ENCODE assay signal across 26 cellular contexts in genomic region chr6:143160439-143161220, GRCh38.
DNase-seq lines count a peak whose midpoint lies in the region; ATAC-seq and TF ChIP-seq lines count a peak whose summit lies in the region.
"Had no signal": no experiment of that assay in that cellular context is flagged by ENCODE, and none has a peak within 500 bp of the region (broad histone marks: within the 10 kb centered on the region; RNA-seq: fewer than 3 reads in every experiment).

No MANE protein-coding gene starts in this region.

- peak overlapping the region; percentile 58 for H3K27ac ChIP-seq in psoas muscle
- H3K27ac ChIP-seq: BLaER1, esophagus muscularis mucosa, hepatocyte, right lobe of liver had no signal

- CTCF ChIA-PET in activated CD4-positive, alpha-beta T cell treated with anti-CD3 and anti-CD28 coated beads for 36 hours (lab: Charles Lee), result interaction anchor here (0.6 to 1.2 kb wide), 2 partner anchors 15 to 111 kb away, joined by 3 to 4 read pairs; no protein-coding TSS in a partner anchor
- CTCF ChIA-PET in activated CD8-positive, alpha-beta memory T cell treated with anti-CD3 and anti-CD28 coated beads, Interleukin-2, amount 10 ng/mL, durations not matched to agents 7 days and 5 days (lab: Charles Lee), result no interaction called here

- TF ChIP-seq CTCF in HFFc6 (IDR thresholded peaks at IDR 0.05), result no peak
- no peak for TF ChIP-seq CTCF in fibroblast of mammary gland (conservative IDR thresholded peaks at IDR 0.05; ENCODE audit: control insufficient read depth, insufficient read depth, low read depth, low read length)
- TF ChIP-seq CTCF in psoas muscle (IDR thresholded peaks at IDR 0.05), result peak; percentile 17

- intact Hi-C loops in psoas muscle (cut with DNase I), result loop anchor here (1.0 to 10.0 kb wide), 4 partner anchors 56 to 99 kb away; no protein-coding TSS in a partner anchor
- intact Hi-C loops in activated CD4-positive, alpha-beta T cell treated with anti-CD3 and anti-CD28 coated beads for 36 hours (cut with DNase I, micrococcal nuclease), result no loop called here

- peaks cover 13% of the 10 kb centered on the region for H3K36me3 Mint-ChIP-seq in HFFc6 (ENCODE audit: low read depth)
- peaks cover 5% of the 10 kb centered on the region for H3K36me3 Mint-ChIP-seq in activated CD4-positive, alpha-beta T cell treated with anti-CD3 and anti-CD28 coated beads for 36 hours (ENCODE audit: low read depth)
- H3K36me3 Mint-ChIP-seq in activated CD8-positive, alpha-beta memory T cell treated with anti-CD3 and anti-CD28 coated beads, Interleukin-2, amount 10 ng/mL, durations not matched to agents 7 days and 5 days, result no peaks in the 10 kb centered on the region
- H3K36me3 Mint-ChIP-seq: stimulated activated effector memory CD8-positive, alpha-beta T cell treated with anti-CD3 and anti-CD28 coated beads, Interleukin-12 subunit alpha, Interleukin-12 subunit beta, amount 100 ng/mL, for 72 hours had no signal

- H3K9me3 Mint-ChIP-seq in HFFc6, result no peaks in the 10 kb centered on the region
- no peaks in the 10 kb centered on the region for H3K9me3 Mint-ChIP-seq in activated CD4-positive, alpha-beta T cell treated with anti-CD3 and anti-CD28 coated beads for 36 hours (ENCODE audit: low read depth)
- H3K9me3 Mint-ChIP-seq in activated CD8-positive, alpha-beta memory T cell treated with anti-CD3 and anti-CD28 coated beads, Interleukin-2, amount 10 ng/mL, durations not matched to agents 7 days and 5 days (ENCODE audit: low read depth), result no peaks in the 10 kb centered on the region
- H3K9me3 Mint-ChIP-seq: central memory CD8-positive, alpha-beta T cell; stimulated activated effector memory CD8-positive, alpha-beta T cell treated with anti-CD3 and anti-CD28 coated beads, Interleukin-12 subunit alpha, Interleukin-12 subunit beta, amount 100 ng/mL, for 72 hours had no signal

- no peaks in the 10 kb centered on the region for H3K36me3 ChIP-seq in psoas muscle (ENCODE audit: insufficient read depth in 1 of 2, low read depth in 1 of 2)
- H3K36me3 ChIP-seq: BLaER1, MG63 had no signal

- ATAC-seq in psoas muscle, result peak; percentile 91 to 98 (median 96)
- ATAC-seq in activated CD4-positive, alpha-beta T cell treated with anti-CD3 and anti-CD28 coated beads for 36 hours, result no peak
- ATAC-seq in activated CD8-positive, alpha-beta memory T cell treated with anti-CD3 and anti-CD28 coated beads, Interleukin-2, amount 10 ng/mL, durations not matched to agents 7 days and 5 days, result no peak
- ATAC-seq: activated CD4-positive, CD25-positive, alpha-beta regulatory T cell treated with anti-CD3 and anti-CD28 coated beads, Interleukin-2, amount 50 U/mL, for 24 hours; PC-3; stimulated activated effector memory CD8-positive, alpha-beta T cell treated with anti-CD3 and anti-CD28 coated beads, Interleukin-12 subunit alpha, Interleukin-12 subunit beta, amount 100 ng/mL, for 72 hours had no signal

- POLR2A ChIA-PET in activated CD4-positive, alpha-beta T cell treated with anti-CD3 and anti-CD28 coated beads for 36 hours (lab: Charles Lee), result no interaction called here

- H3K4me3 ChIP-seq in fibroblast of mammary gland (ENCODE audit: control insufficient read depth, low read depth, low read length) (no peak overlapping the region), psoas muscle (no peak overlapping the region)
- H3K4me3 ChIP-seq: BLaER1, esophagus muscularis mucosa, hepatocyte, MG63, right lobe of liver had no signal

- H3K4me3 Mint-ChIP-seq in HFFc6, result peak overlapping the region; percentile 41; the same call in 1 of the 2 replicates
- H3K4me3 Mint-ChIP-seq in activated CD4-positive, alpha-beta T cell treated with anti-CD3 and anti-CD28 coated beads for 36 hours, result no peak overlapping the region
- H3K4me3 Mint-ChIP-seq in activated CD8-positive, alpha-beta memory T cell treated with anti-CD3 and anti-CD28 coated beads, Interleukin-2, amount 10 ng/mL, durations not matched to agents 7 days and 5 days, result no peak overlapping the region
- H3K4me3 Mint-ChIP-seq: central memory CD8-positive, alpha-beta T cell; stimulated activated effector memory CD8-positive, alpha-beta T cell treated with anti-CD3 and anti-CD28 coated beads, Interleukin-12 subunit alpha, Interleukin-12 subunit beta, amount 100 ng/mL, for 72 hours had no signal

- H3K27ac Mint-ChIP-seq in HFFc6, result peak overlapping the region; percentile 56; the same call in 1 of the 2 replicates
- no peak overlapping the region for H3K27ac Mint-ChIP-seq in activated CD4-positive, alpha-beta T cell treated with anti-CD3 and anti-CD28 coated beads for 36 hours
- H3K27ac Mint-ChIP-seq in activated CD8-positive, alpha-beta memory T cell treated with anti-CD3 and anti-CD28 coated beads, Interleukin-2, amount 10 ng/mL, durations not matched to agents 7 days and 5 days, result no peak overlapping the region
- H3K27ac Mint-ChIP-seq: stimulated activated effector memory CD8-positive, alpha-beta T cell treated with anti-CD3 and anti-CD28 coated beads, Interleukin-12 subunit alpha, Interleukin-12 subunit beta, amount 100 ng/mL, for 72 hours had no signal

- 19 to 32% (median 30%) methylated on average over 1 of the region's 1 CpG for WGBS in psoas muscle, 3 donors

- peak; percentile 63 for DNase-seq in ELR (ENCODE audit: low read depth)
- DNase-seq in HFFc6, result no peak
- peak; percentile 47 for DNase-seq in fibroblast of mammary gland (ENCODE audit: low read depth)
- DNase-seq in psoas muscle, result no peak
- DNase-seq in NCI-H748 treated with DMSO at 0.1 percent for 48 hours (lab: John Stamatoyannopoulos, UW), result no peak
- DNase-seq in activated CD4-positive, alpha-beta T cell treated with anti-CD3 and anti-CD28 coated beads for 36 hours, result no peak
- DNase-seq in NCI-H2196 (lab: John Stamatoyannopoulos, UW; ENCODE audit: unreplicated experiment), result no peak
- DNase-seq in activated CD8-positive, alpha-beta memory T cell treated with anti-CD3 and anti-CD28 coated beads, Interleukin-2, amount 10 ng/mL, durations not matched to agents 7 days and 5 days, result no peak
- DNase-seq: activated CD4-positive, alpha-beta T cell treated with anti-CD3 and anti-CD28 coated beads, Interleukin-2, amount 50 U/mL, for 48 hours; activated naive CD4-positive, alpha-beta T cell treated with Interleukin-2 at 50 U/mL for 16 hours; KBM-7; mesenchymal stem cell; MG63; NCI-H1105 treated with DMSO at 0.1 percent for 48 hours; NCI-H187 treated with DMSO at 0.1 percent for 48 hours; NCI-H524 treated with DMSO at 0.1 percent for 48 hours; PC-3; right lobe of liver; SHP77; trophoblast cell had no signal

- H3K27me3 ChIP-seq in psoas muscle (ENCODE audit: insufficient read depth in 3 of 3, low read length in 2 of 3), result no peaks in the 10 kb centered on the region
- H3K27me3 ChIP-seq: BLaER1, esophagus muscularis mucosa, hepatocyte, MG63, right lobe of liver had no signal

- H3K9me3 ChIP-seq in psoas muscle, result no peaks in the 10 kb centered on the region
- H3K9me3 ChIP-seq: BLaER1, esophagus muscularis mucosa, MG63, right lobe of liver had no signal

- peaks cover 41% of the 10 kb centered on the region for H3K4me1 ChIP-seq in psoas muscle

- no peaks in the 10 kb centered on the region for H3K27me3 Mint-ChIP-seq in HFFc6 (ENCODE audit: insufficient read depth)
- H3K27me3 Mint-ChIP-seq in activated CD4-positive, alpha-beta T cell treated with anti-CD3 and anti-CD28 coated beads for 36 hours, result no peaks in the 10 kb centered on the region
- H3K27me3 Mint-ChIP-seq in activated CD8-positive, alpha-beta memory T cell treated with anti-CD3 and anti-CD28 coated beads, Interleukin-2, amount 10 ng/mL, durations not matched to agents 7 days and 5 days, result no peaks in the 10 kb centered on the region
- H3K27me3 Mint-ChIP-seq: central memory CD8-positive, alpha-beta T cell had no signal

- H3K4me1 Mint-ChIP-seq in HFFc6 (ENCODE audit: low read depth), result peaks cover 58% of the 10 kb centered on the region
- H3K4me1 Mint-ChIP-seq in activated CD4-positive, alpha-beta T cell treated with anti-CD3 and anti-CD28 coated beads for 36 hours, result peaks cover 6% of the 10 kb centered on the region
- H3K4me1 Mint-ChIP-seq in activated CD8-positive, alpha-beta memory T cell treated with anti-CD3 and anti-CD28 coated beads, Interleukin-2, amount 10 ng/mL, durations not matched to agents 7 days and 5 days, result peaks cover 6% of the 10 kb centered on the region
- H3K4me1 Mint-ChIP-seq: central memory CD8-positive, alpha-beta T cell had no signal

Comparison
In these comparisons a context has a peak if more than half of its experiments do, and no peak if none do; other contexts are left out.
1. DNase-seq: peak in ELR (single experiment) and fibroblast of mammary gland (single experiment); none in HFFc6 (single experiment), psoas muscle (0 of 2), NCI-H748 treated with DMSO at 0.1 percent for 48 hours (single experiment), activated CD4-positive, alpha-beta T cell treated with anti-CD3 and anti-CD28 coated beads for 36 hours (single experiment), NCI-H2196 (single experiment) and activated CD8-positive, alpha-beta memory T cell treated with anti-CD3 and anti-CD28 coated beads, Interleukin-2, amount 10 ng/mL, durations not matched to agents 7 days and 5 days (single experiment).
2. ATAC-seq: peak in psoas muscle (4 of 4); none in activated CD4-positive, alpha-beta T cell treated with anti-CD3 and anti-CD28 coated beads for 36 hours (single experiment) and activated CD8-positive, alpha-beta memory T cell treated with anti-CD3 and anti-CD28 coated beads, Interleukin-2, amount 10 ng/mL, durations not matched to agents 7 days and 5 days (single experiment).
3. intact Hi-C loops: an anchor here in psoas muscle (1.0 to 10.0 kb wide); none called in activated CD4-positive, alpha-beta T cell treated with anti-CD3 and anti-CD28 coated beads for 36 hours.